16 cellular contexts compared by ENCODE assay signal in genomic region chr16:75197522-75198134, GRCh38. TPM values are rescaled to one million over a fixed set of nuclear protein-coding genes. Genes with fewer than 3 reads are reported as not detected.
A peak's percentile ranks its signal among the peaks of the same experiment; 100 is the strongest.
DNase-seq lines count a peak whose midpoint lies in the region; ATAC-seq and TF ChIP-seq lines count a peak whose summit lies in the region.
"Had no signal": no experiment of that assay in that cellular context is flagged by ENCODE, and none has a peak within 500 bp of the region (broad histone marks: within the 10 kb centered on the region; RNA-seq: fewer than 3 reads in every experiment).

No MANE protein-coding gene starts in this region.

- 83% methylated on average over 14 of the region's 14 CpGs for WGBS in SK-N-SH (ENCODE audit: low lambda C conversion rate)
- 49 to 59% (median 54%) methylated on average over 14 of the region's 14 CpGs for WGBS in stomach, 5 donors

- H3K36me3 ChIP-seq in SK-N-SH (replicated peaks in 1 of 2; ENCODE audit: control insufficient read depth in 1 of 2, insufficient read depth in 2 of 2, low read length in 1 of 2) (no peaks in the 10 kb centered on the region), SJCRH30 (no peaks in the 10 kb centered on the region), stomach (no peaks in the 10 kb centered on the region)
- H3K36me3 ChIP-seq: Peyer's patch had no signal

- TF ChIP-seq CTCF in SK-N-SH (IDR thresholded peaks at IDR 0.05) (no peak), stomach (IDR thresholded peaks at IDR 0.05) (no peak)

- H3K9me3 ChIP-seq in SK-N-SH (no peaks in the 10 kb centered on the region), SJCRH30 (replicated peaks) (no peaks in the 10 kb centered on the region), stomach (no peaks in the 10 kb centered on the region)
- H3K9me3 ChIP-seq: Peyer's patch had no signal

- DNase-seq in SK-N-SH (peak; percentile 41), SJCRH30 (peak in 1 of 2 experiments; percentile 25), epidermal melanocyte (ENCODE audit: insufficient read length, low spot score) (peak; percentile 15), stomach (peak; percentile 8), HK-2 (ENCODE audit: unreplicated experiment) (no peak), ureter (ENCODE audit: low spot score) (no peak)
- DNase-seq in effector CD4-positive, alpha-beta T cell = no peak
- DNase-seq: anterior cingulate cortex, DMS53, NCI-H1105 treated with DMSO at 0.1 percent for 48 hours, NCI-H446, Peyer's patch had no signal

- H3K79me2 ChIP-seq in SK-N-SH (ENCODE audit: insufficient read depth) = no peaks in the 10 kb centered on the region

- POLR2A ChIA-PET in SK-N-SH (lab: Yijun Ruan, JAX) = interaction anchor here (0.8 to 0.9 kb wide), 2 partner anchors 237 to 267 kb away, joined by 3 to 4 read pairs; partner anchors contain the start of gene TMEM170A

- CTCF ChIA-PET in SK-N-SH (lab: Yijun Ruan, JAX) = interaction anchor here (0.6 to 6.5 kb wide), 17 partner anchors 29 to 566 kb away, joined by 3 to 105 read pairs (median 7); partner anchors contain the start of genes TMEM170A and ZNRF1

- no peak overlapping the region for H2AFZ ChIP-seq in SK-N-SH (ENCODE audit: low read depth)

- H3K4me1 ChIP-seq in SK-N-SH (ENCODE audit: control insufficient read depth in 1 of 2, insufficient read depth in 2 of 2, low read depth in 1 of 2, low read length in 1 of 2) = peaks cover 0 to 8% of the 10 kb centered on the region in 2 experiments; a peak in 1 of 4 replicates
- no peaks in the 10 kb centered on the region for H3K4me1 ChIP-seq in SJCRH30
- H3K4me1 ChIP-seq in stomach = peaks cover 0 to 14% (median 7%) of the 10 kb centered on the region in 4 donors
- H3K4me1 ChIP-seq: Peyer's patch had no signal

- no peaks in the 10 kb centered on the region for H3K9me2 ChIP-seq in SK-N-SH

- TF ChIP-seq POLR2A in stomach (IDR thresholded peaks at IDR 0.05) = no peak

- no peak for TF ChIP-seq RAD21 in SK-N-SH (IDR thresholded peaks at IDR 0.05; ENCODE audit: low read length)

- H3K4me3 ChIP-seq in SK-N-SH (ENCODE audit: low read depth in 2 of 2, low read length in 1 of 2) (peak overlapping the region in 1 of 2 experiments; percentile 19; a peak in 1 of 4 replicates), SJCRH30 (peak overlapping the region; percentile 34), stomach (no peak overlapping the region)
- H3K4me3 ChIP-seq: Peyer's patch had no signal

- H3K4me2 ChIP-seq in SK-N-SH = peak overlapping the region; percentile 46; the same call in 1 of the 2 replicates

- no peak overlapping the region for H3K9ac ChIP-seq in SK-N-SH

- H4K20me1 ChIP-seq in SK-N-SH (ENCODE audit: insufficient read depth) = no peaks in the 10 kb centered on the region

- peak overlapping the region in 1 of 2 experiments; percentile 8; a peak in 1 of 4 replicates for H3K27ac ChIP-seq in SK-N-SH (ENCODE audit: low read depth in 2 of 2, low read length in 1 of 2)
- no peak overlapping the region for H3K27ac ChIP-seq in SJCRH30
- H3K27ac ChIP-seq in stomach = no peak overlapping the region
- H3K27ac ChIP-seq: Peyer's patch had no signal

- H3F3A ChIP-seq in SK-N-SH (replicated peaks; ENCODE audit: insufficient read depth) = no peaks in the 10 kb centered on the region

- ATAC-seq in SK-N-SH treated with all-trans-retinoic acid at 6 μM for 48 hours = no peak

- intact Hi-C loops in stomach (cut with DNase I; ENCODE audit: low total_unique reads) = no loop called here

- H3K27me3 ChIP-seq in SK-N-SH (ENCODE audit: insufficient read depth) (no peaks in the 10 kb centered on the region), SJCRH30 (no peaks in the 10 kb centered on the region), stomach (peaks cover 0 to 43% (median 12%) of the 10 kb centered on the region in 3 donors)
- H3K27me3 ChIP-seq: Peyer's patch had no signal

- no peak for TF ChIP-seq EP300 in SK-N-SH (IDR thresholded peaks at IDR 0.05; ENCODE audit: borderline replicate concordance in 1 of 2, low read depth in 1 of 2, low read length in 1 of 2)
- no peak for TF ChIP-seq EP300 in stomach (IDR thresholded peaks at IDR 0.05)

TF ChIP-seq in SK-N-SH, 30 proteins besides CTCF, POLR2A, EP300 and RAD21 (continues in another document):
- TF ChIP-seq, protein P1, sequence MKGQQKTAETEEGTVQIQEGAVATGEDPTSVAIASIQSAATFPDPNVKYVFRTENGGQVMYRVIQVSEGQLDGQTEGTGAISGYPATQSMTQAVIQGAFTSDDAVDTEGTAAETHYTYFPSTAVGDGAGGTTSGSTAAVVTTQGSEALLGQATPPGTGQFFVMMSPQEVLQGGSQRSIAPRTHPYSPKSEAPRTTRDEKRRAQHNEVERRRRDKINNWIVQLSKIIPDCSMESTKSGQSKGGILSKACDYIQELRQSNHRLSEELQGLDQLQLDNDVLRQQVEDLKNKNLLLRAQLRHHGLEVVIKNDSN (IDR thresholded peaks at IDR 0.05; ENCODE audit: borderline replicate concordance, low read depth) = no peak
- no peak for TF ChIP-seq RCOR1 (IDR thresholded peaks at IDR 0.05; ENCODE audit: low read length)
- TF ChIP-seq, protein P2, sequence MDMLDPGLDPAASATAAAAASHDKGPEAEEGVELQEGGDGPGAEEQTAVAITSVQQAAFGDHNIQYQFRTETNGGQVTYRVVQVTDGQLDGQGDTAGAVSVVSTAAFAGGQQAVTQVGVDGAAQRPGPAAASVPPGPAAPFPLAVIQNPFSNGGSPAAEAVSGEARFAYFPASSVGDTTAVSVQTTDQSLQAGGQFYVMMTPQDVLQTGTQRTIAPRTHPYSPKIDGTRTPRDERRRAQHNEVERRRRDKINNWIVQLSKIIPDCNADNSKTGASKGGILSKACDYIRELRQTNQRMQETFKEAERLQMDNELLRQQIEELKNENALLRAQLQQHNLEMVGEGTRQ (IDR thresholded peaks at IDR 0.05; ENCODE audit: borderline replicate concordance, low read depth, low read length) = no peak
- no peak for TF ChIP-seq FOSL2 (IDR thresholded peaks at IDR 0.05; ENCODE audit: borderline replicate concordance, low read depth)

TF ChIP-seq in SK-N-SH treated with all-trans-retinoic acid at 6 μM for 48 hours, 23 proteins besides CTCF, POLR2A, EP300 and RAD21 (continues in another document):
- TF ChIP-seq OSR1 (CRISPR knock-in tag; IDR thresholded peaks at IDR 0.05) (no peak), PATZ1 (CRISPR knock-in tag; IDR thresholded peaks at IDR 0.05; ENCODE audit: borderline replicate concordance) (no peak), BACH2 (CRISPR knock-in tag; IDR thresholded peaks at IDR 0.05; ENCODE audit: borderline replicate concordance) (no peak), ZFP30 (CRISPR knock-in tag; IDR thresholded peaks at IDR 0.05) (no peak), SNAI2 (CRISPR knock-in tag; IDR thresholded peaks at IDR 0.05) (no peak), RARB (CRISPR knock-in tag; IDR thresholded peaks at IDR 0.05) (no peak), ZNF565 (CRISPR knock-in tag; conservative IDR thresholded peaks at IDR 0.05; ENCODE audit: low read depth) (no peak), ZFP3 (CRISPR knock-in tag; IDR thresholded peaks at IDR 0.05) (no peak), ESRRG (CRISPR knock-in tag; IDR thresholded peaks at IDR 0.05) (no peak), ZNF8 (CRISPR knock-in tag; IDR thresholded peaks at IDR 0.05) (no peak), ISL1 (CRISPR knock-in tag; IDR thresholded peaks at IDR 0.05) (no peak), TCF4 (CRISPR knock-in tag; IDR thresholded peaks at IDR 0.05; ENCODE audit: borderline replicate concordance) (no peak)

RNA-seq across cellular contexts. Expression of gene CTRB2, which starts 9.3 kb away (rescaled TPM):
- polyA plus RNA-seq in SK-N-SH (2012; rRNA removed) = not detected in 2 replicates
- not detected in 2 replicates for polyA plus RNA-seq in SK-N-SH (2012; cell fraction: cytosol; rRNA removed)
- polyA plus RNA-seq in SK-N-SH (2012; cell fraction: nucleus; rRNA removed) = 0.04 TPM in 1 of 2 replicates, not detected in the other
- 0.56 TPM in 1 of 2 replicates, not detected in the other for total RNA-seq in SJCRH30 (2014; rRNA removed; shearing (Covaris generic))
- not detected for total RNA-seq in stomach
- 10 to 100 TPM in 1 of 3 donors, 1 to 10 TPM in 2; 2.7 to 26.6 (median 4.0) TPM for polyA plus RNA-seq in stomach
- total RNA-seq in ureter = not detected
- total RNA-seq: lung microvascular endothelial cell, Peyer's patch, skeletal muscle tissue had no signal
- polyA plus RNA-seq: AG04450 had no signal

RNA-seq across cellular contexts. Expression of gene CTRB1, which starts 21.2 kb away (rescaled TPM):
- not detected in 2 replicates for polyA plus RNA-seq in SK-N-SH (2012; rRNA removed)
- polyA plus RNA-seq in SK-N-SH (2012; cell fraction: cytosol; rRNA removed) = not detected in 2 replicates
- not detected in 2 replicates for polyA plus RNA-seq in SK-N-SH (2012; cell fraction: nucleus; rRNA removed)
- not detected in 2 replicates for total RNA-seq in SJCRH30 (2014; rRNA removed; shearing (Covaris generic))
- not detected for total RNA-seq in stomach
- 10 to 100 TPM in 1 of 3 donors, 1 to 10 TPM in 2; 2.5 to 35.9 (median 2.9) TPM for polyA plus RNA-seq in stomach
- total RNA-seq in ureter = not detected
- total RNA-seq: lung microvascular endothelial cell, Peyer's patch, skeletal muscle tissue had no signal
- polyA plus RNA-seq: AG04450 had no signal

RNA-seq across cellular contexts. Expression of gene ZFP1, which starts 49.3 kb away (rescaled TPM):
- polyA plus RNA-seq in SK-N-SH (2012; rRNA removed) (3.0 and 3.7 TPM in 2 replicates), stomach (1 to 10 TPM; 2.9 to 5.2 (median 3.9) TPM)
- 4.5 and 4.6 TPM in 2 replicates for polyA plus RNA-seq in SK-N-SH (2012; cell fraction: cytosol; rRNA removed)
- 1.7 and 3.6 TPM in 2 replicates for polyA plus RNA-seq in SK-N-SH (2012; cell fraction: nucleus; rRNA removed)
- 8.4 and 10.9 TPM in 2 replicates for total RNA-seq in SJCRH30 (2014; rRNA removed; shearing (Covaris generic))
- total RNA-seq in stomach (10 to 100 TPM in 2 of 5 donors, 1 to 10 TPM in 2, not detected in 1; 2.7 to 29.2 (median 10.2) TPM), ureter (12.4 TPM)

RNA-seq across cellular contexts. Expression of gene BCAR1, which starts 53.8 kb away (rescaled TPM):
- polyA plus RNA-seq in SK-N-SH (2012; rRNA removed) = 29.2 and 45.1 TPM in 2 replicates
- polyA plus RNA-seq in SK-N-SH (2012; cell fraction: cytosol; rRNA removed) = 18.4 and 30.6 TPM in 2 replicates
- 120 and 189 TPM in 2 replicates for polyA plus RNA-seq in SK-N-SH (2012; cell fraction: nucleus; rRNA removed)
- total RNA-seq in SJCRH30 (2014; rRNA removed; shearing (Covaris generic)) = 17.4 and 21.7 TPM in 2 replicates
- total RNA-seq in stomach = 100 to 1,000 TPM in 3 of 5 donors, 10 to 100 TPM in 2; 44.4 to 219 (median 122) TPM
- 10 to 100 TPM; 34.7 to 51.5 (median 45.6) TPM for polyA plus RNA-seq in stomach
- 81.8 TPM for total RNA-seq in ureter

Comparison
In these comparisons a context has a peak if more than half of its experiments do, and no peak if none do; other contexts are left out.
1. DNase-seq: peak in SK-N-SH (single experiment), epidermal melanocyte (single experiment) and stomach (single experiment); none in HK-2 (single experiment), effector CD4-positive, alpha-beta T cell (single experiment) and ureter (single experiment).